In genomic region chr10:84842593-84842992, GRCh38 we compare ENCODE assay signal across 20 cellular contexts.
"Had no signal": no experiment of that assay in that cellular context is flagged by ENCODE, and none has a peak within 500 bp of the region (broad histone marks: within the 10 kb centered on the region; RNA-seq: fewer than 3 reads in every experiment).

No MANE protein-coding gene starts in this region.

- H3K36me3 ChIP-seq: heart right ventricle, transverse colon had no signal

- H3K4me3 ChIP-seq: dorsolateral prefrontal cortex, heart right ventricle, lung, smooth muscle cell, transverse colon had no signal

- H3K27ac ChIP-seq: dorsolateral prefrontal cortex, epithelial cell of prostate, heart right ventricle, transverse colon had no signal

- H3K9me3 ChIP-seq: heart right ventricle, transverse colon had no signal

- H3K27me3 ChIP-seq: heart right ventricle, transverse colon had no signal

- FAIRE-seq: colon, urothelium cell line had no signal

- ATAC-seq: sciatic nerve; stimulated activated memory B cell treated with anti-CD40 and anti-IgM and Interleukin-4, amounts not matched to agents 10 μg/mL and 1 μg/mL and 100 μg/mL, for 72 hours; WTC11 had no signal

- H3K4me1 ChIP-seq: transverse colon had no signal

- DNase-seq: activated gamma-delta T cell treated with Interleukin-2 at 50 U/mL for 16 hours; activated T-cell treated with anti-CD3 and anti-CD28 coated beads, Interleukin-2, amount 50 U/mL, for 1 hour; aorta; dorsolateral prefrontal cortex; islet precursor cell; left cardiac atrium; naive B cell; nucleus accumbens; stimulated activated CD4-positive, alpha-beta T cell treated with anti-CD3 and anti-CD28 coated beads, Interleukin-15, amount 100 ng/mL, for 24 hours; T-helper 9 cell; transverse colon had no signal
